16 cellular contexts compared by ENCODE assay signal in the genomic region with DNA sequence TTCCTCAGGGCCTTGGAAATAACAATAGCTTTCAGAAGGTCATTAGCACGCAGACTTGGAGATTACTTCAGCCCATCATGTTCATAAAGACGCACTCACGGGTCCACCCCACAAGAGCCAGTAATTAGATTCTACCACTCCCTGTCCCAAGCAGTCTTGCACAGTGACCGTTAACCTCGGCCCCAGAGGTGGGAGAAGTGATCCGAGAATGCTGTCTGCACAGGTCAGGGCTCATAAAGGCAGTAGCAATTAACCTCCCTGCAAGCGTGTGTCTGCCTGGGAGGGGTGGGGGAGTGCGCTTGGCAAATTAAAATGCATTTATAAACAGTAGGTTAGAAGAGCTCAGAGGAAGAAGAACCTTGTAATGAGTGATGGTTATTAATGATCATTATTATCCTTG.
"Had no signal": no experiment of that assay in that cellular context is flagged by ENCODE, and none has a peak within 500 bp of the region (broad histone marks: within the 10 kb centered on the region; RNA-seq: fewer than 3 reads in every experiment).

No MANE protein-coding gene starts in this region.

- H3K27ac Mint-ChIP-seq: activated CD4-positive, alpha-beta memory T cell treated with anti-CD3 and anti-CD28 coated beads, Interleukin-2, amount 10 ng/mL, durations not matched to agents 7 days and 5 days; endodermal cell; naive thymus-derived CD4-positive, alpha-beta T cell; stimulated activated naive CD8-positive, alpha-beta T cell treated with anti-CD3 and anti-CD28 coated beads, Interleukin-15, Interleukin-2, amounts not matched to agents 100 ng/mL and 50 ng/mL, for 24 hours; T-helper 17 cell; WTC11 had no signal

- H3K4me1 ChIP-seq: left ventricle myocardium inferior, upper lobe of left lung had no signal

- H3K27ac ChIP-seq: dorsolateral prefrontal cortex, left ventricle myocardium inferior, upper lobe of left lung had no signal

- H3K36me3 ChIP-seq: left ventricle myocardium inferior, upper lobe of left lung had no signal

- H3K36me3 Mint-ChIP-seq: naive thymus-derived CD4-positive, alpha-beta T cell; WTC11 had no signal

- H3K27me3 ChIP-seq: dorsolateral prefrontal cortex, upper lobe of left lung had no signal

- DNase-seq: activated CD4-positive, alpha-beta memory T cell treated with anti-CD3 and anti-CD28 coated beads, Interleukin-2, amount 10 ng/mL, durations not matched to agents 7 days and 5 days; activated CD4-positive, alpha-beta T cell treated with anti-CD3 and anti-CD28 coated beads for 4 hours; activated effector memory CD4-positive, alpha-beta T cell treated with Interleukin-2 at 50 U/mL for 16 hours; activated naive CD4-positive, alpha-beta T cell treated with anti-CD3 and anti-CD28 coated beads, Interleukin-2, amount 50 U/mL, for 16 hours; activated T-cell treated with anti-CD3 and anti-CD28 coated beads, Interleukin-2, amount 50 U/mL, for 4 hours; dorsolateral prefrontal cortex; endodermal cell; islet precursor cell; left ventricle myocardium inferior; naive thymus-derived CD4-positive, alpha-beta T cell; occipital lobe; right cardiac atrium; T-helper 17 cell; upper lobe of left lung had no signal

- H3K4me1 Mint-ChIP-seq: activated CD4-positive, alpha-beta memory T cell treated with anti-CD3 and anti-CD28 coated beads, Interleukin-2, amount 10 ng/mL, durations not matched to agents 7 days and 5 days; T-helper 17 cell had no signal

- ATAC-seq: activated T-cell treated with anti-CD3 and anti-CD28 coated beads, Interleukin-2, amount 50 U/mL, for 4 hours; naive thymus-derived CD4-positive, alpha-beta T cell; right cardiac atrium; T-helper 17 cell; WTC11 had no signal

- H3K9me3 Mint-ChIP-seq: activated CD4-positive, alpha-beta memory T cell treated with anti-CD3 and anti-CD28 coated beads, Interleukin-2, amount 10 ng/mL, durations not matched to agents 7 days and 5 days; activated T-cell treated with anti-CD3 and anti-CD28 coated beads, Interleukin-2, amount 50 U/mL, for 4 hours; endodermal cell; naive thymus-derived CD4-positive, alpha-beta T cell; stimulated activated naive CD8-positive, alpha-beta T cell treated with anti-CD3 and anti-CD28 coated beads, Interleukin-15, Interleukin-2, amounts not matched to agents 100 ng/mL and 50 ng/mL, for 24 hours; WTC11 had no signal

- H3K4me3 ChIP-seq: dorsolateral prefrontal cortex, left ventricle myocardium inferior, upper lobe of left lung had no signal

- H3K27me3 Mint-ChIP-seq: stimulated activated naive CD8-positive, alpha-beta T cell treated with anti-CD3 and anti-CD28 coated beads, Interleukin-15, Interleukin-2, amounts not matched to agents 100 ng/mL and 50 ng/mL, for 24 hours had no signal

- H3K4me3 Mint-ChIP-seq: activated CD4-positive, alpha-beta memory T cell treated with anti-CD3 and anti-CD28 coated beads, Interleukin-2, amount 10 ng/mL, durations not matched to agents 7 days and 5 days; activated T-cell treated with anti-CD3 and anti-CD28 coated beads, Interleukin-2, amount 50 U/mL, for 4 hours; endodermal cell; naive thymus-derived CD4-positive, alpha-beta T cell; stimulated activated naive CD8-positive, alpha-beta T cell treated with anti-CD3 and anti-CD28 coated beads, Interleukin-15, Interleukin-2, amounts not matched to agents 100 ng/mL and 50 ng/mL, for 24 hours; T-helper 17 cell; WTC11 had no signal

- H3K9me3 ChIP-seq: left ventricle myocardium inferior, upper lobe of left lung had no signal
